Comparison of ENCODE assay signal across 7 cellular contexts in genomic region chr13:74398599-74398998, GRCh38.
"Had no signal": no experiment of that assay in that cellular context is flagged by ENCODE, and none has a peak within 500 bp of the region (broad histone marks: within the 10 kb centered on the region; RNA-seq: fewer than 3 reads in every experiment).

No MANE protein-coding gene starts in this region.

- DNase-seq: KBM-7, KG1 had no signal

- H3K4me2 ChIP-seq: KMS-11 had no signal

- H3K4me1 Mint-ChIP-seq: IgD-negative memory B cell had no signal

- H3K9ac ChIP-seq: KMS-11 had no signal

- H3K4me3 Mint-ChIP-seq: IgD-negative memory B cell had no signal

- H3K27ac ChIP-seq: HL-60, KMS-11 had no signal

- H3K27ac Mint-ChIP-seq: IgD-negative memory B cell had no signal

- ATAC-seq: K562 had no signal

- H3K4me3 ChIP-seq: K562 had no signal

- FAIRE-seq: HTR-8/SVneo, K562 had no signal
